9 cellular contexts compared by ENCODE assay signal in the genomic region with DNA sequence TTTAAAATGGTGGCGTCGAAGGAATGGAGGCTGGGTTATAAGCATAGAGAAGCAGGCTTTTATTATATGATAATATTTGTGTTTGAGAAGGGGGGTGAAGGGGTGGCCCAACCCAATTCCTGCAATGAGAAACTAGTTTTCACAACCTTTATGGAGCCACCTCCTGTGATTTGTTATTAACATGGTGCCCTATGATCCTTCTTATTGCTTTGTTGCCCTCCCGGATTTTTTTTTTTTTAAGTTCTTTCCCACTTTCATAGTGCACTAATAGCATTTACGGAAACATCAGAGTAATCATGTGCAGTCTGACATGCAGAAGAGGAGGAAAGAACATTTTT. TPM values are rescaled to one million over a fixed set of nuclear protein-coding genes. Genes with fewer than 3 reads are reported as not detected.
DNase-seq lines count a peak whose midpoint lies in the region; ATAC-seq and TF ChIP-seq lines count a peak whose summit lies in the region.
"Had no signal": no experiment of that assay in that cellular context is flagged by ENCODE, and none has a peak within 500 bp of the region (broad histone marks: within the 10 kb centered on the region; RNA-seq: fewer than 3 reads in every experiment).

No MANE protein-coding gene starts in this region.

- peak overlapping the region in 3 of 5 donors; percentile 73 to 92 (median 76) for H3K27ac ChIP-seq in adrenal gland
- H3K27ac ChIP-seq in layer of hippocampus (ENCODE audit: low read depth, low read length) = peak overlapping the region; percentile 54
- peak overlapping the region; percentile 89 to 90 for H3K27ac ChIP-seq in thoracic aorta

- DNase-seq in T-helper 1 cell = no peak
- no peak for DNase-seq in adrenal gland
- no peak for DNase-seq in thoracic aorta (ENCODE audit: low spot score)
- no peak for DNase-seq in NCI-H446 (lab: John Stamatoyannopoulos, UW)
- DNase-seq in head of caudate nucleus = no peak
- no peak for DNase-seq in ecto neural progenitor cell (ENCODE audit: low spot score)
- DNase-seq: DND-41 had no signal

- H3K27me3 Mint-ChIP-seq in T-helper 1 cell treated with Interleukin-12 subunit alpha and Interleukin-12 subunit beta and Interleukin-4 antibody, amounts not matched to agents 30 μg/mL and 1 μg/mL, for 36 hours (ENCODE audit: low read depth) = peaks cover 66% of the 10 kb centered on the region

- H3K4me1 ChIP-seq in adrenal gland (replicated peaks in 1 of 2) (peaks cover 0 to 9% of the 10 kb centered on the region in 2 donors), thoracic aorta (ENCODE audit: control insufficient read depth in 1 of 2, low read depth in 2 of 2) (peaks cover 0 to 13% of the 10 kb centered on the region in 2 donors)

- 2 to 5% (median 4%) methylated on average over 4 of the region's 4 CpGs for WGBS in adrenal gland, 4 donors

- H3K4me3 ChIP-seq in adrenal gland (peak overlapping the region; percentile 54 to 79 (median 72)), thoracic aorta (peak overlapping the region; percentile 93)

- TF ChIP-seq CTCF in adrenal gland (IDR thresholded peaks at IDR 0.05) (no peak), thoracic aorta (IDR thresholded peaks at IDR 0.05) (no peak)

- H3K27me3 ChIP-seq in adrenal gland (no peaks in the 10 kb centered on the region), layer of hippocampus (ENCODE audit: control insufficient read depth, insufficient read depth, low read length) (no peaks in the 10 kb centered on the region), thoracic aorta (replicated peaks; ENCODE audit: insufficient read depth) (no peaks in the 10 kb centered on the region)

- peak; percentile 34 for ATAC-seq in thoracic aorta (ENCODE audit: insufficient number of reproducible peaks, low FRiP score, low read depth)

- H3K9me3 Mint-ChIP-seq in T-helper 1 cell treated with Interleukin-12 subunit alpha and Interleukin-12 subunit beta and Interleukin-4 antibody, amounts not matched to agents 30 μg/mL and 1 μg/mL, for 36 hours = no peaks in the 10 kb centered on the region

- H3K27ac Mint-ChIP-seq in T-helper 1 cell treated with Interleukin-12 subunit alpha and Interleukin-12 subunit beta and Interleukin-4 antibody, amounts not matched to agents 30 μg/mL and 1 μg/mL, for 36 hours = no peak overlapping the region

- H3K9me3 ChIP-seq in adrenal gland (replicated peaks in 1 of 3) (no peaks in the 10 kb centered on the region), thoracic aorta (no peaks in the 10 kb centered on the region)

- intact Hi-C loops in adrenal gland (cut with DNase I) = loop anchor here in 1 of 2 donors (5.0 kb wide), 1 partner anchor 51 kb away; no protein-coding TSS in a partner anchor
- intact Hi-C loops in head of caudate nucleus (cut with DNase I) = loop anchor here (5.0 kb wide), 1 partner anchor 89 kb away; no protein-coding TSS in a partner anchor

- H3K36me3 ChIP-seq in adrenal gland (replicated peaks in 1 of 2) = no peaks in the 10 kb centered on the region
- no peaks in the 10 kb centered on the region for H3K36me3 ChIP-seq in thoracic aorta

- H3K36me3 Mint-ChIP-seq in T-helper 1 cell treated with Interleukin-12 subunit alpha and Interleukin-12 subunit beta and Interleukin-4 antibody, amounts not matched to agents 30 μg/mL and 1 μg/mL, for 36 hours (ENCODE audit: low read depth) = peaks cover 2% of the 10 kb centered on the region

- no peak for TF ChIP-seq POLR2A in adrenal gland (IDR thresholded peaks at IDR 0.05)

- peak overlapping the region; percentile 67 for H3K4me3 Mint-ChIP-seq in T-helper 1 cell treated with Interleukin-12 subunit alpha and Interleukin-12 subunit beta and Interleukin-4 antibody, amounts not matched to agents 30 μg/mL and 1 μg/mL, for 36 hours

- peaks cover 12% of the 10 kb centered on the region for H3K4me1 Mint-ChIP-seq in T-helper 1 cell treated with Interleukin-12 subunit alpha and Interleukin-12 subunit beta and Interleukin-4 antibody, amounts not matched to agents 30 μg/mL and 1 μg/mL, for 36 hours (ENCODE audit: low read depth)

RNA-seq across cellular contexts. Expression of a gene that starts 0.3 kb away (rescaled TPM):
- 100 to 1,000 TPM in 4 of 8 donors, 10 to 100 TPM in 4; 22.5 to 166 (median 98.3) TPM for total RNA-seq in adrenal gland
- polyA plus RNA-seq in adrenal gland = 10 to 100 TPM in 2 of 3 donors, 1 to 10 TPM in 1; 9.4 to 79.4 (median 34.8) TPM
- 10 to 100 TPM; 10.8 to 12.6 TPM for total RNA-seq in thoracic aorta
